In the genomic region with DNA sequence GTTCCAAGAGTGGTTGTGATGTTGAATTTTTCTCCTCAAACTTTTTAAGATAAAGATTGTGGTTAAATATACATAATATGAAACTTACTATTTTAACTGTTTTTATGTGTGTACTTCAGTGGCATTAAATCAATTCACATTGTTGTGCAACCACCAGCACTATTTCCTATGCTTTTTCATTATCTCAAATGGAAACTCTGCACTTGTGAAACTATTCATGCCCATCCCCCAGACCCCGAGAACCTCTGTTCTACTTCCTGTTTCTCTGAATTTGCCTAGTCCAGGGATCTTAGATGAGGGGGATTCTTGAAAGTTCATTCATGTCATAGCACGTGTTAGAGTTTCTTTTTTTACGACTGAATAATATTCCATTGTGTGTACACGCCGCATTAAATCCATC, we compare ENCODE assay signal across 16 cellular contexts.
A peak's percentile ranks its signal among the peaks of the same experiment; 100 is the strongest.
DNase-seq lines count a peak whose midpoint lies in the region; ATAC-seq and TF ChIP-seq lines count a peak whose summit lies in the region.
"Had no signal": no experiment of that assay in that cellular context is flagged by ENCODE, and none has a peak within 500 bp of the region (broad histone marks: within the 10 kb centered on the region; RNA-seq: fewer than 3 reads in every experiment).

No MANE protein-coding gene starts in this region.

- H3K27me3 Mint-ChIP-seq in activated naive CD4-positive, alpha-beta T cell treated with anti-CD3 and anti-CD28 coated beads, Interleukin-2, amount 50 U/mL, for 24 hours = no peaks in the 10 kb centered on the region
- H3K27me3 Mint-ChIP-seq in T-cell = no peaks in the 10 kb centered on the region
- no peaks in the 10 kb centered on the region for H3K27me3 Mint-ChIP-seq in stimulated activated naive CD8-positive, alpha-beta T cell treated with anti-CD3 and anti-CD28 coated beads, Interleukin-15, Interleukin-2, amounts not matched to agents 100 ng/mL and 50 ng/mL, for 24 hours

- no peaks in the 10 kb centered on the region for H3K4me1 ChIP-seq in colonic mucosa

- H3K4me3 ChIP-seq in colonic mucosa = no peak overlapping the region
- H3K4me3 ChIP-seq: sigmoid colon had no signal

- H3K27ac Mint-ChIP-seq in activated naive CD4-positive, alpha-beta T cell treated with anti-CD3 and anti-CD28 coated beads, Interleukin-2, amount 50 U/mL, for 24 hours = peak overlapping the region; percentile 89
- H3K27ac Mint-ChIP-seq in T-cell = peak overlapping the region; percentile 58 to 59
- peak overlapping the region; percentile 84 for H3K27ac Mint-ChIP-seq in stimulated activated naive CD8-positive, alpha-beta T cell treated with anti-CD3 and anti-CD28 coated beads, Interleukin-15, Interleukin-2, amounts not matched to agents 100 ng/mL and 50 ng/mL, for 24 hours

- peaks cover 28% of the 10 kb centered on the region for H3K36me3 Mint-ChIP-seq in activated naive CD4-positive, alpha-beta T cell treated with anti-CD3 and anti-CD28 coated beads, Interleukin-2, amount 50 U/mL, for 24 hours
- peaks cover 74% of the 10 kb centered on the region for H3K36me3 Mint-ChIP-seq in T-cell
- H3K36me3 Mint-ChIP-seq in stimulated activated naive CD8-positive, alpha-beta T cell treated with anti-CD3 and anti-CD28 coated beads, Interleukin-15, Interleukin-2, amounts not matched to agents 100 ng/mL and 50 ng/mL, for 24 hours (ENCODE audit: low read depth) = peaks cover 72% of the 10 kb centered on the region

- TF ChIP-seq CTCF in colonic mucosa (IDR thresholded peaks at IDR 0.05) = no peak

- CTCF ChIA-PET in T-cell (lab: Charles Lee) = no interaction called here

- intact Hi-C loops in colonic mucosa (cut with DNase I) = no loop called here

- H3K9ac ChIP-seq in colonic mucosa (ENCODE audit: low read depth in 2 of 2, low read length in 2 of 2) = no peak overlapping the region

- POLR2A ChIA-PET in T-cell (lab: Charles Lee) = no interaction called here

- H3K27me3 ChIP-seq in colonic mucosa = no peaks in the 10 kb centered on the region
- H3K27me3 ChIP-seq: sigmoid colon had no signal

- H3K9me3 ChIP-seq in colonic mucosa = no peaks in the 10 kb centered on the region
- H3K9me3 ChIP-seq: sigmoid colon had no signal

- no peak for DNase-seq in activated naive CD4-positive, alpha-beta T cell treated with anti-CD3 and anti-CD28 coated beads, Interleukin-2, amount 50 U/mL, for 16 hours
- DNase-seq in T-cell = no peak
- peak; percentile 3 for DNase-seq in colonic mucosa
- DNase-seq in NCI-H2107 (lab: John Stamatoyannopoulos, UW) = no peak
- DNase-seq in stimulated activated CD4-positive, alpha-beta T cell treated with anti-CD3 and anti-CD28 coated beads, Interleukin-4, amount 100 ng/mL, for 4 hours = no peak
- DNase-seq: activated CD4-positive, alpha-beta T cell treated with anti-CD3 and anti-CD28 coated beads for 1 hour; effector CD4-positive, alpha-beta T cell; foreskin fibroblast; NCI-H1417; NCI-H510A; nucleus accumbens; sigmoid colon; stimulated activated naive CD4-positive, alpha-beta T cell treated with Interleukin-2 at 50 U/mL for 16 hours had no signal

- ATAC-seq in T-cell (replicated peaks in 1 of 4) = no peak
- no peak for ATAC-seq in GM19324 (IDR thresholded peaks at IDR 0.05; ENCODE audit: low FRiP score, unreplicated experiment)

- H3K36me3 ChIP-seq in colonic mucosa = peaks cover 12% of the 10 kb centered on the region

- H3K4me1 Mint-ChIP-seq in activated naive CD4-positive, alpha-beta T cell treated with anti-CD3 and anti-CD28 coated beads, Interleukin-2, amount 50 U/mL, for 24 hours = peaks cover 54% of the 10 kb centered on the region
- H3K4me1 Mint-ChIP-seq in T-cell = peaks cover 36 to 50% (median 38%) of the 10 kb centered on the region in 3 donors
- H3K4me1 Mint-ChIP-seq in stimulated activated naive CD8-positive, alpha-beta T cell treated with anti-CD3 and anti-CD28 coated beads, Interleukin-15, Interleukin-2, amounts not matched to agents 100 ng/mL and 50 ng/mL, for 24 hours (ENCODE audit: low read depth) = peaks cover 26% of the 10 kb centered on the region

- no peak overlapping the region for H3K4me3 Mint-ChIP-seq in activated naive CD4-positive, alpha-beta T cell treated with anti-CD3 and anti-CD28 coated beads, Interleukin-2, amount 50 U/mL, for 24 hours
- H3K4me3 Mint-ChIP-seq in T-cell = no peak overlapping the region
- peak overlapping the region; percentile 9 for H3K4me3 Mint-ChIP-seq in stimulated activated naive CD8-positive, alpha-beta T cell treated with anti-CD3 and anti-CD28 coated beads, Interleukin-15, Interleukin-2, amounts not matched to agents 100 ng/mL and 50 ng/mL, for 24 hours

- no peaks in the 10 kb centered on the region for H3K9me3 Mint-ChIP-seq in activated naive CD4-positive, alpha-beta T cell treated with anti-CD3 and anti-CD28 coated beads, Interleukin-2, amount 50 U/mL, for 24 hours
- no peaks in the 10 kb centered on the region for H3K9me3 Mint-ChIP-seq in T-cell
- H3K9me3 Mint-ChIP-seq in stimulated activated naive CD8-positive, alpha-beta T cell treated with anti-CD3 and anti-CD28 coated beads, Interleukin-15, Interleukin-2, amounts not matched to agents 100 ng/mL and 50 ng/mL, for 24 hours = no peaks in the 10 kb centered on the region

- no peak overlapping the region for H3K27ac ChIP-seq in colonic mucosa
- H3K27ac ChIP-seq: sigmoid colon had no signal
